Comparison of ENCODE assay signal across 1 cellular context in the genomic region with DNA sequence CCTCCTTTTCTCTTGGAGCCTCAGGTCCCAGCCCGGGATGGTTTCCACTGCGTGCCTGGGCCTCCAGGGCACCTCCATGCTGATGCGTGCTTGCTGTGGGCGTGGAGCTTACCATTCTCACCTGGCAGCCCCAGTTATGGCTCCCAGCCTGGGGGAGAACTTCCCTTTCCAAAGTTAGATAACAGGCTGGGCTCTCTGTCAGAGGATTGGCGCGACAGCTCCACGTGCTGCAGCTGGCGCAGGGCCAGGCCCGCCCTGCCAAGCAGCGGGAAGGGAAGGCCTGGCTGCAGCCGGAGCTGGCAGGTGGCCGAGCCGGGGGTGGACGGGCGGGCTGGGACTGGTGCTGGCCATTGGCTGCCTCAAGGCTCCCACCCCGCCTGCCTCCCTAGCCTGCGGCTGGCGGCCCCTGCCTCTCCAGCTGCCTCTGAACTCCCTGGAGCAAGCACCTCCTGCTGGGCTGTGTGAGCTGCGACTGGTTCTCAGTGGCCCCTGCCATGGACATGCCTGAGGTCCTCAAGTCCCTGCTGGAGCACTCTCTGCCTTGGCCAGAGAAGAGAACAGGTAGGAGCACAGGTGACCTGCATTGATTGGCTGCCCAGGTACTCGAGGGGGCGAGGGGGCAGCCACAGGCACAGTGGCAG.
TF ChIP-seq lines count a peak whose summit lies in the region.

No MANE protein-coding gene starts in this region.

TF ChIP-seq in IMR-90, 13 proteins besides CTCF, POLR2A, EP300 and RAD21 (continued from another document):
- TF ChIP-seq RFX5 (IDR thresholded peaks at IDR 0.05; ENCODE audit: low read depth, low read length) (no peak), NFE2L2 (IDR thresholded peaks at IDR 0.05; ENCODE audit: low read depth, low read length) (no peak), RCOR1 (IDR thresholded peaks at IDR 0.05; ENCODE audit: insufficient replicate concordance, low read length) (no peak), CEBPB (IDR thresholded peaks at IDR 0.05; ENCODE audit: low read depth, low read length) (no peak), SMC3 (IDR thresholded peaks at IDR 0.05; ENCODE audit: low read depth, low read length) (peak; percentile 29; the same call in 1 of the 2 replicates)
- TF ChIP-seq, protein P1, sequence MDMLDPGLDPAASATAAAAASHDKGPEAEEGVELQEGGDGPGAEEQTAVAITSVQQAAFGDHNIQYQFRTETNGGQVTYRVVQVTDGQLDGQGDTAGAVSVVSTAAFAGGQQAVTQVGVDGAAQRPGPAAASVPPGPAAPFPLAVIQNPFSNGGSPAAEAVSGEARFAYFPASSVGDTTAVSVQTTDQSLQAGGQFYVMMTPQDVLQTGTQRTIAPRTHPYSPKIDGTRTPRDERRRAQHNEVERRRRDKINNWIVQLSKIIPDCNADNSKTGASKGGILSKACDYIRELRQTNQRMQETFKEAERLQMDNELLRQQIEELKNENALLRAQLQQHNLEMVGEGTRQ (IDR thresholded peaks at IDR 0.05; ENCODE audit: low read depth, low read length): peak; percentile 100
- TF ChIP-seq, protein P2, sequence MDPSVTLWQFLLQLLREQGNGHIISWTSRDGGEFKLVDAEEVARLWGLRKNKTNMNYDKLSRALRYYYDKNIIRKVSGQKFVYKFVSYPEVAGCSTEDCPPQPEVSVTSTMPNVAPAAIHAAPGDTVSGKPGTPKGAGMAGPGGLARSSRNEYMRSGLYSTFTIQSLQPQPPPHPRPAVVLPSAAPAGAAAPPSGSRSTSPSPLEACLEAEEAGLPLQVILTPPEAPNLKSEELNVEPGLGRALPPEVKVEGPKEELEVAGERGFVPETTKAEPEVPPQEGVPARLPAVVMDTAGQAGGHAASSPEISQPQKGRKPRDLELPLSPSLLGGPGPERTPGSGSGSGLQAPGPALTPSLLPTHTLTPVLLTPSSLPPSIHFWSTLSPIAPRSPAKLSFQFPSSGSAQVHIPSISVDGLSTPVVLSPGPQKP (IDR thresholded peaks at IDR 0.05; ENCODE audit: borderline replicate concordance, low read depth, low read length): no peak
TF ChIP-seq in IMR-90: peak in this region for 5.
